In genomic region chr17:36094232-36094631, GRCh38 we compare ENCODE assay signal across 1 cellular context.
TF ChIP-seq lines count a peak whose summit lies in the region.

No MANE protein-coding gene starts in this region.

TF ChIP-seq in GM12878, 131 proteins besides CTCF, POLR2A, EP300 and RAD21:
- TF ChIP-seq MLLT1 (IDR thresholded peaks at IDR 0.05) (0 out of 2 replicates have a peak, but pooled peaks have one; percentile 8), RFX5 (IDR thresholded peaks at IDR 0.05; ENCODE audit: low read depth, low read length) (no peak)
